13 cellular contexts compared by ENCODE assay signal in the genomic region with DNA sequence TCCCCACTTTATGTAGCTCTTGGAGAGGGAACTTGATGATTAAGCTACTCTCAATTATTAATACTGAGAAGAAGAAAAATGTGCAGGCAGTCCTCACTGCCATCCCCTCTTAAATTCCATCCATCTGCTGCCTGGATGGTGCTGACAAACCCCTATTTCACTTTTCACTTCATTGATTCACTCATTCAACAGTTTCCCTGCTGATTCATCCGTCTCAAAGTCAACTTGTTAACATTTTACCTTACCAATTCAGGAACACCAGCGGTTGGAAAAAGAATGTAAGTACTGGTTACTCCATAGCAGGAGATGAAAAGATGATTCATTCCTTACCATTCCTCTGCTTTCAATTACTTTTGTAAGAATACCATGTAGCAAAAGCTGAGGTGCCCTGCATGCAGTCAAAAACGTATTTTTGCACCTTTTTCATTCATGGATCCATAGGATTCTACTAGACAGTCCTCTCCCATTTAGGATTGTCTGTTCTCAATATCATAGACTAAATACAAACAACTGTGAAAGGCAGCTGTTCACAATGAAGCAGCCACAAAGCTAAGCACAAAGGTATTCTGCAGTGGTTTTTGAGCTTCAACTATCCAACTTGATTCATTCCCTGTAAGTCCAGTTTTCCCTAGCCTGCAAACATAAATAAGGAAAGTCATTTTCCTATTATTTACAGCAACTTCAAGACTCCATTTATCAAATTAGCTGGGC.
DNase-seq lines count a peak whose midpoint lies in the region; ATAC-seq and TF ChIP-seq lines count a peak whose summit lies in the region.
"Had no signal": no experiment of that assay in that cellular context is flagged by ENCODE, and none has a peak within 500 bp of the region (broad histone marks: within the 10 kb centered on the region; RNA-seq: fewer than 3 reads in every experiment).

No MANE protein-coding gene starts in this region.

- peaks cover 47% of the 10 kb centered on the region for H3K4me1 Mint-ChIP-seq in activated naive CD8-positive, alpha-beta T cell treated with anti-CD3 and anti-CD28 coated beads, Interleukin-2, amount 50 U/mL, for 24 hours
- peaks cover 26% of the 10 kb centered on the region for H3K4me1 Mint-ChIP-seq in activated naive CD8-positive, alpha-beta T cell treated with anti-CD3 and anti-CD28 coated beads for 36 hours
- peaks cover 19% of the 10 kb centered on the region for H3K4me1 Mint-ChIP-seq in type B pancreatic cell (ENCODE audit: unreplicated experiment)

- peak overlapping the region; percentile 7 for H3K27ac Mint-ChIP-seq in activated naive CD8-positive, alpha-beta T cell treated with anti-CD3 and anti-CD28 coated beads, Interleukin-2, amount 50 U/mL, for 24 hours
- H3K27ac Mint-ChIP-seq in activated naive CD8-positive, alpha-beta T cell treated with anti-CD3 and anti-CD28 coated beads for 36 hours: no peak overlapping the region
- H3K27ac Mint-ChIP-seq in type B pancreatic cell: no peak overlapping the region
- H3K27ac Mint-ChIP-seq: activated CD4-positive, alpha-beta memory T cell treated with anti-CD3 and anti-CD28 coated beads, Interleukin-2, amount 10 ng/mL, durations not matched to agents 7 days and 5 days had no signal

- no peak overlapping the region for H3K4me3 Mint-ChIP-seq in activated naive CD8-positive, alpha-beta T cell treated with anti-CD3 and anti-CD28 coated beads, Interleukin-2, amount 50 U/mL, for 24 hours
- H3K4me3 Mint-ChIP-seq in activated naive CD8-positive, alpha-beta T cell treated with anti-CD3 and anti-CD28 coated beads for 36 hours: no peak overlapping the region
- H3K4me3 Mint-ChIP-seq in type B pancreatic cell: no peak overlapping the region
- H3K4me3 Mint-ChIP-seq: activated CD4-positive, alpha-beta memory T cell treated with anti-CD3 and anti-CD28 coated beads, Interleukin-2, amount 10 ng/mL, durations not matched to agents 7 days and 5 days had no signal

- no peaks in the 10 kb centered on the region for H3K9me3 Mint-ChIP-seq in activated naive CD8-positive, alpha-beta T cell treated with anti-CD3 and anti-CD28 coated beads, Interleukin-2, amount 50 U/mL, for 24 hours
- no peaks in the 10 kb centered on the region for H3K9me3 Mint-ChIP-seq in activated naive CD8-positive, alpha-beta T cell treated with anti-CD3 and anti-CD28 coated beads for 36 hours
- no peaks in the 10 kb centered on the region for H3K9me3 Mint-ChIP-seq in type B pancreatic cell
- H3K9me3 Mint-ChIP-seq: activated CD4-positive, alpha-beta memory T cell treated with anti-CD3 and anti-CD28 coated beads, Interleukin-2, amount 10 ng/mL, durations not matched to agents 7 days and 5 days had no signal

- peaks cover 17% of the 10 kb centered on the region for H3K27me3 Mint-ChIP-seq in activated naive CD8-positive, alpha-beta T cell treated with anti-CD3 and anti-CD28 coated beads, Interleukin-2, amount 50 U/mL, for 24 hours
- peaks cover 33% of the 10 kb centered on the region for H3K27me3 Mint-ChIP-seq in activated naive CD8-positive, alpha-beta T cell treated with anti-CD3 and anti-CD28 coated beads for 36 hours
- H3K27me3 Mint-ChIP-seq in type B pancreatic cell: no peaks in the 10 kb centered on the region
- H3K27me3 Mint-ChIP-seq: activated CD4-positive, alpha-beta memory T cell treated with anti-CD3 and anti-CD28 coated beads, Interleukin-2, amount 10 ng/mL, durations not matched to agents 7 days and 5 days had no signal

- no peak for DNase-seq in activated naive CD8-positive, alpha-beta T cell treated with anti-CD3 and anti-CD28 coated beads, Interleukin-2, amount 50 U/mL, for 24 hours
- DNase-seq in activated naive CD8-positive, alpha-beta T cell treated with anti-CD3 and anti-CD28 coated beads for 36 hours: no peak
- DNase-seq in fibroblast of pulmonary artery (ENCODE audit: low read depth) (peak; percentile 80), stromal cell of bone marrow (ENCODE audit: low read depth) (peak; percentile 78), erythroblast (lab: John Stamatoyannopoulos, UW) (no peak), type B pancreatic cell (ENCODE audit: extremely low spot score, unreplicated experiment) (no peak), GF-D8 (lab: John Stamatoyannopoulos, UW) (no peak)
- DNase-seq: activated CD4-positive, alpha-beta memory T cell treated with anti-CD3 and anti-CD28 coated beads, Interleukin-2, amount 10 ng/mL, durations not matched to agents 7 days and 5 days; AML-193; amygdala; NCI-H2029 treated with DMSO at 0.1 percent for 48 hours; stimulated activated CD4-positive, alpha-beta T cell treated with anti-CD3 and anti-CD28 coated beads, Interleukin-4, amount 100 ng/mL, for 24 hours had no signal

- ATAC-seq in activated naive CD8-positive, alpha-beta T cell treated with anti-CD3 and anti-CD28 coated beads, Interleukin-2, amount 50 U/mL, for 24 hours: no peak
- peak; percentile 88 for ATAC-seq in SK-N-SH treated with all-trans-retinoic acid at 6 μM for 48 hours

- H3K4me3 ChIP-seq in fibroblast of pulmonary artery (replicated peaks; ENCODE audit: low read depth, low read length): no peak overlapping the region

- TF ChIP-seq CTCF in fibroblast of pulmonary artery (IDR thresholded peaks at IDR 0.05; ENCODE audit: low read length, missing control alignments): no peak
- no peak for TF ChIP-seq CTCF in type B pancreatic cell (conservative IDR thresholded peaks at IDR 0.05)

- no peaks in the 10 kb centered on the region for H3K36me3 Mint-ChIP-seq in activated naive CD8-positive, alpha-beta T cell treated with anti-CD3 and anti-CD28 coated beads, Interleukin-2, amount 50 U/mL, for 24 hours (ENCODE audit: low read depth)
- no peaks in the 10 kb centered on the region for H3K36me3 Mint-ChIP-seq in activated naive CD8-positive, alpha-beta T cell treated with anti-CD3 and anti-CD28 coated beads for 36 hours
- no peaks in the 10 kb centered on the region for H3K36me3 Mint-ChIP-seq in type B pancreatic cell

- no peak for TF ChIP-seq POLR2A in erythroblast (IDR thresholded peaks at IDR 0.05; ENCODE audit: low read length)

TF ChIP-seq in SK-N-SH treated with all-trans-retinoic acid at 6 μM for 48 hours, 23 proteins besides CTCF, POLR2A, EP300 and RAD21:
- no peak for TF ChIP-seq ARNTL (CRISPR knock-in tag; IDR thresholded peaks at IDR 0.05; ENCODE audit: borderline replicate concordance, low read depth)
- no peak for TF ChIP-seq GLIS3 (CRISPR knock-in tag; IDR thresholded peaks at IDR 0.05)
- no peak for TF ChIP-seq ZFP30 (CRISPR knock-in tag; IDR thresholded peaks at IDR 0.05)
- TF ChIP-seq ISL1 (CRISPR knock-in tag; IDR thresholded peaks at IDR 0.05): no peak
- no peak for TF ChIP-seq ZNF8 (CRISPR knock-in tag; IDR thresholded peaks at IDR 0.05)
- TF ChIP-seq ZFP3 (CRISPR knock-in tag; IDR thresholded peaks at IDR 0.05): no peak
- TF ChIP-seq, protein P1, sequence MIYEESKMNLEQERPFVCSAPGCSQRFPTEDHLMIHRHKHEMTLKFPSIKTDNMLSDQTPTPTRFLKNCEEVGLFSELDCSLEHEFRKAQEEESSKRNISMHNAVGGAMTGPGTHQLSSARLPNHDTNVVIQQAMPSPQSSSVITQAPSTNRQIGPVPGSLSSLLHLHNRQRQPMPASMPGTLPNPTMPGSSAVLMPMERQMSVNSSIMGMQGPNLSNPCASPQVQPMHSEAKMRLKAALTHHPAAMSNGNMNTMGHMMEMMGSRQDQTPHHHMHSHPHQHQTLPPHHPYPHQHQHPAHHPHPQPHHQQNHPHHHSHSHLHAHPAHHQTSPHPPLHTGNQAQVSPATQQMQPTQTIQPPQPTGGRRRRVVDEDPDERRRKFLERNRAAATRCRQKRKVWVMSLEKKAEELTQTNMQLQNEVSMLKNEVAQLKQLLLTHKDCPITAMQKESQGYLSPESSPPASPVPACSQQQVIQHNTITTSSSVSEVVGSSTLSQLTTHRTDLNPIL (CRISPR knock-in tag; IDR thresholded peaks at IDR 0.05; ENCODE audit: low read depth): no peak
- no peak for TF ChIP-seq SNAI2 (CRISPR knock-in tag; IDR thresholded peaks at IDR 0.05)
- TF ChIP-seq, protein P2, sequence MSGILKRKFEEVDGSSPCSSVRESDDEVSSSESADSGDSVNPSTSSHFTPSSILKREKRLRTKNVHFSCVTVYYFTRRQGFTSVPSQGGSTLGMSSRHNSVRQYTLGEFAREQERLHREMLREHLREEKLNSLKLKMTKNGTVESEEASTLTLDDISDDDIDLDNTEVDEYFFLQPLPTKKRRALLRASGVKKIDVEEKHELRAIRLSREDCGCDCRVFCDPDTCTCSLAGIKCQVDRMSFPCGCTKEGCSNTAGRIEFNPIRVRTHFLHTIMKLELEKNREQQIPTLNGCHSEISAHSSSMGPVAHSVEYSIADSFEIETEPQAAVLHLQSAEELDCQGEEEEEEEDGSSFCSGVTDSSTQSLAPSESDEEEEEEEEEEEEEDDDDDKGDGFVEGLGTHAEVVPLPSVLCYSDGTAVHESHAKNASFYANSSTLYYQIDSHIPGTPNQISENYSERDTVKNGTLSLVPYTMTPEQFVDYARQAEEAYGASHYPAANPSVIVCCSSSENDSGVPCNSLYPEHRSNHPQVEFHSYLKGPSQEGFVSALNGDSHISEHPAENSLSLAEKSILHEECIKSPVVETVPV (CRISPR knock-in tag; IDR thresholded peaks at IDR 0.05): no peak
- TF ChIP-seq TOX (CRISPR knock-in tag; IDR thresholded peaks at IDR 0.05; ENCODE audit: borderline replicate concordance): no peak
- TF ChIP-seq, protein P3, sequence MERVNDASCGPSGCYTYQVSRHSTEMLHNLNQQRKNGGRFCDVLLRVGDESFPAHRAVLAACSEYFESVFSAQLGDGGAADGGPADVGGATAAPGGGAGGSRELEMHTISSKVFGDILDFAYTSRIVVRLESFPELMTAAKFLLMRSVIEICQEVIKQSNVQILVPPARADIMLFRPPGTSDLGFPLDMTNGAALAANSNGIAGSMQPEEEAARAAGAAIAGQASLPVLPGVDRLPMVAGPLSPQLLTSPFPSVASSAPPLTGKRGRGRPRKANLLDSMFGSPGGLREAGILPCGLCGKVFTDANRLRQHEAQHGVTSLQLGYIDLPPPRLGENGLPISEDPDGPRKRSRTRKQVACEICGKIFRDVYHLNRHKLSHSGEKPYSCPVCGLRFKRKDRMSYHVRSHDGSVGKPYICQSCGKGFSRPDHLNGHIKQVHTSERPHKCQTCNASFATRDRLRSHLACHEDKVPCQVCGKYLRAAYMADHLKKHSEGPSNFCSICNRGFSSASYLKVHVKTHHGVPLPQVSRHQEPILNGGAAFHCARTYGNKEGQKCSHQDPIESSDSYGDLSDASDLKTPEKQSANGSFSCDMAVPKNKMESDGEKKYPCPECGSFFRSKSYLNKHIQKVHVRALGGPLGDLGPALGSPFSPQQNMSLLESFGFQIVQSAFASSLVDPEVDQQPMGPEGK (CRISPR knock-in tag; IDR thresholded peaks at IDR 0.05; ENCODE audit: borderline replicate concordance): no peak
- no peak for TF ChIP-seq ESRRG (CRISPR knock-in tag; IDR thresholded peaks at IDR 0.05)

Comparison
In these comparisons a context has a peak if more than half of its experiments do, and no peak if none do; other contexts are left out.
1. DNase-seq: peak in fibroblast of pulmonary artery (single experiment) and stromal cell of bone marrow (single experiment); none in activated naive CD8-positive, alpha-beta T cell treated with anti-CD3 and anti-CD28 coated beads, Interleukin-2, amount 50 U/mL, for 24 hours (single experiment), activated naive CD8-positive, alpha-beta T cell treated with anti-CD3 and anti-CD28 coated beads for 36 hours (single experiment), erythroblast (0 of 2), type B pancreatic cell (single experiment) and GF-D8 (single experiment).